In the genomic region with DNA sequence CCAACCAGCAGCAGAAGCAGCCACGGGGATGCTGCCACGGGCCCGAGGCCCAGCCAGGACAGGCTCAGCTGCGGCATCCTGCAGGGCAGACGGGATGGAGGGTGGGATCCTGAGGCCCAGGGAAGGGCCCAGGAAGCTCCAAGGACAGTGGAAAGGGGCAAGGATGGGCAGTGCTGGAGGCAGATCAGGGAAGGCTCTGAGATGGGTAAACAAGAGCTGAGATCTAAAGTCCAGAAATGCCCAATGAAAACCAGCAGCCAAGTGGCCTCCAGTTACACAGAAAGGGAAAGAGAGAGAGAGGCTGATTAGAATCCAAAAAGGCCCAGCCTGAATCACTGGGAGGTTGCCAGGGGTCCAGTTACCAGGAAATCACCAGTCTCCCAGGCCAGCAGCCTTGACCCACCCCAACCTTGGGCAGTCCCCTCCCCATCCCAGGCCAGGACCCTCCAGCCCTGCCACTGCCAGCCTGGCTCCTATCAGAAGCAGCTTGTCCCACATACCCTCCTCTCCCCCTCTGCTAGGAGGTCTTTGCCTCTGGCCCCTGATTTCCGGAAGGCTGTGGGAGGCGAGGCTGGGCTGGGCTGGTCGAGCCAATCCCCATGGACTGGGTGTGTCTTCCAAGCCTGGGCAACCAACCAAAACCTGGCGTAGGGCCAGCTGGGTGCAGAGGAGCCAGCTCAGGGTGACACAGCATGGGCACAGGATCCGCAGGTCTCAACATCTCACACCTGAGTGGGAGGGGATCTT, we compare ENCODE assay signal across 10 cellular contexts. TPM values are rescaled to one million over a fixed set of nuclear protein-coding genes. Genes with fewer than 3 reads are reported as not detected.
A peak's percentile ranks its signal among the peaks of the same experiment; 100 is the strongest.
DNase-seq lines count a peak whose midpoint lies in the region; ATAC-seq and TF ChIP-seq lines count a peak whose summit lies in the region.
"Had no signal": no experiment of that assay in that cellular context is flagged by ENCODE, and none has a peak within 500 bp of the region (broad histone marks: within the 10 kb centered on the region; RNA-seq: fewer than 3 reads in every experiment).

A gene with protein sequence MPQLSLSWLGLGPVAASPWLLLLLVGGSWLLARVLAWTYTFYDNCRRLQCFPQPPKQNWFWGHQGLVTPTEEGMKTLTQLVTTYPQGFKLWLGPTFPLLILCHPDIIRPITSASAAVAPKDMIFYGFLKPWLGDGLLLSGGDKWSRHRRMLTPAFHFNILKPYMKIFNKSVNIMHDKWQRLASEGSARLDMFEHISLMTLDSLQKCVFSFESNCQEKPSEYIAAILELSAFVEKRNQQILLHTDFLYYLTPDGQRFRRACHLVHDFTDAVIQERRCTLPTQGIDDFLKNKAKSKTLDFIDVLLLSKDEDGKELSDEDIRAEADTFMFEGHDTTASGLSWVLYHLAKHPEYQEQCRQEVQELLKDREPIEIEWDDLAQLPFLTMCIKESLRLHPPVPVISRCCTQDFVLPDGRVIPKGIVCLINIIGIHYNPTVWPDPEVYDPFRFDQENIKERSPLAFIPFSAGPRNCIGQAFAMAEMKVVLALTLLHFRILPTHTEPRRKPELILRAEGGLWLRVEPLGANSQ (minus strand): TSS at position 198 of the 747 bp plus-strand sequence. CDS start 121 bp downstream, at position 77.

- no TSS peak for BruUV-seq in A673 (replicated peaks; lab: Mats Ljungman, UMichigan)

- CTCF ChIA-PET in A673 (lab: Charles Lee): no interaction called here

- intact Hi-C loops in A673 (cut with micrococcal nuclease; ENCODE audit: unreplicated experiment): no loop called here

- in situ Hi-C loops in KBM-7 (cut with MboI; ENCODE audit: low pct_unique_long_range_greater_than_20kb, low sequenced_read_pairs): no loop called here

- H3K4me3 ChIP-seq in A673 (ENCODE audit: low read depth, low read length, poor library complexity, severe bottlenecking) (no peak within 1 kb of the TSS), liver (ENCODE audit: low read depth in 1 of 3, low read length in 3 of 3) (peak within 1 kb of the TSS; percentile 69 to 73 (median 70))

- WGBS in liver: 17% methylated on average over 10 of the region's 10 CpGs

- TF ChIP-seq RAD21 in liver (IDR thresholded peaks at IDR 0.05): no peak

- TF ChIP-seq CTCF in A673 (conservative IDR thresholded peaks at IDR 0.05; ENCODE audit: low read depth, low read length) (no peak), liver (IDR thresholded peaks at IDR 0.05; ENCODE audit: low read depth, low read length, missing input control) (no peak)

- peak within 1 kb of the TSS; percentile 52 to 58 for H3K9ac ChIP-seq in liver (ENCODE audit: low read depth in 1 of 2, low read length in 2 of 2)

- H3K36me3 ChIP-seq in A673 (ENCODE audit: insufficient read depth, low read length, poor library complexity, severe bottlenecking) (no peaks in the 10 kb centered on the region), liver (ENCODE audit: control insufficient read depth in 4 of 4, insufficient read depth in 3 of 4, low read depth in 1 of 4, low read length in 3 of 4) (no peaks in the 10 kb centered on the region)

- no peaks in the 10 kb centered on the region for H3K9me3 ChIP-seq in A673 (ENCODE audit: low read depth, low read length, poor library complexity, severe bottlenecking)
- H3K9me3 ChIP-seq in liver (ENCODE audit: control insufficient read depth in 4 of 4, low read length in 3 of 4): no peaks in the 10 kb centered on the region

- POLR2A ChIA-PET in A673 (lab: Charles Lee; ENCODE audit: low non-redundant PET): no interaction called here

- no peaks in the 10 kb centered on the region for H3K4me1 ChIP-seq in A673 (ENCODE audit: insufficient read depth, low read length, poor library complexity, severe bottlenecking)
- H3K4me1 ChIP-seq in liver (ENCODE audit: control insufficient read depth in 4 of 4, insufficient read depth in 4 of 4, low read length in 3 of 4): peaks cover 6 to 33% (median 24%) of the 10 kb centered on the region in 4 donors

- no peak for ATAC-seq in HG02981 (IDR thresholded peaks at IDR 0.05; ENCODE audit: unreplicated experiment)

- H3K27ac ChIP-seq in A673 (ENCODE audit: low read depth, low read length, poor library complexity, severe bottlenecking) (no peak within 1 kb of the TSS), angular gyrus (ENCODE audit: low read depth, low read length) (peak within 1 kb of the TSS; percentile 44), liver (ENCODE audit: low read depth in 1 of 2, low read length in 2 of 2) (peak within 1 kb of the TSS; percentile 94 to 97)

- H3K27me3 ChIP-seq in A673 (replicated peaks; ENCODE audit: insufficient read depth, low read depth, low read length, poor library complexity): peaks cover 13% of the 10 kb centered on the region
- H3K27me3 ChIP-seq in liver (ENCODE audit: control insufficient read depth in 4 of 4, insufficient read depth in 4 of 4, low read length in 3 of 4): no peaks in the 10 kb centered on the region

- DNase-seq in A673 (ENCODE audit: low spot score) (peak; percentile 44), KBM-7 (peak; percentile 40), germinal center (ENCODE audit: low spot score) (no peak)
- no peak for DNase-seq in activated CD8-positive, alpha-beta memory T cell treated with anti-CD3 and anti-CD28 coated beads for 24 hours
- DNase-seq in stimulated activated CD8-positive, alpha-beta memory T cell treated with anti-CD3 and anti-CD28 coated beads, Interleukin-4, amount 100 ng/mL, for 48 hours: no peak

TF ChIP-seq in liver, 16 proteins besides CTCF, POLR2A, EP300 and RAD21:
- TF ChIP-seq FOXA2 (IDR thresholded peaks at IDR 0.05) (peak; percentile 84), FOXA1 (IDR thresholded peaks at IDR 0.05) (peak; percentile 76), ZBTB33 (IDR thresholded peaks at IDR 0.05) (peak; percentile 57), JUND (IDR thresholded peaks at IDR 0.05) (peak in 1 of 2 donors; percentile 59), MAX (IDR thresholded peaks at IDR 0.05) (peak; percentile 63), SP1 (IDR thresholded peaks at IDR 0.05) (peak; percentile 97), ATF3 (IDR thresholded peaks at IDR 0.05) (no peak), HNF4A (conservative IDR thresholded peaks at IDR 0.05) (peak; percentile 88 to 92), YY1 (IDR thresholded peaks at IDR 0.05) (peak; percentile 56), TAF1 (conservative IDR thresholded peaks at IDR 0.05) (peak; percentile 75), HNF4G (IDR thresholded peaks at IDR 0.05) (peak; percentile 76), NR2F2 (IDR thresholded peaks at IDR 0.05) (peak; percentile 68), RXRA (IDR thresholded peaks at IDR 0.05) (peak; percentile 77 to 81), EGR1 (IDR thresholded peaks at IDR 0.05; ENCODE audit: low read depth in 2 of 2) (no peak), GABPA (IDR thresholded peaks at IDR 0.05 in 1 of 2, conservative IDR thresholded peaks at IDR 0.05 in 1 of 2) (peak in 1 of 2 donors; percentile 54)
- TF ChIP-seq, protein P1, sequence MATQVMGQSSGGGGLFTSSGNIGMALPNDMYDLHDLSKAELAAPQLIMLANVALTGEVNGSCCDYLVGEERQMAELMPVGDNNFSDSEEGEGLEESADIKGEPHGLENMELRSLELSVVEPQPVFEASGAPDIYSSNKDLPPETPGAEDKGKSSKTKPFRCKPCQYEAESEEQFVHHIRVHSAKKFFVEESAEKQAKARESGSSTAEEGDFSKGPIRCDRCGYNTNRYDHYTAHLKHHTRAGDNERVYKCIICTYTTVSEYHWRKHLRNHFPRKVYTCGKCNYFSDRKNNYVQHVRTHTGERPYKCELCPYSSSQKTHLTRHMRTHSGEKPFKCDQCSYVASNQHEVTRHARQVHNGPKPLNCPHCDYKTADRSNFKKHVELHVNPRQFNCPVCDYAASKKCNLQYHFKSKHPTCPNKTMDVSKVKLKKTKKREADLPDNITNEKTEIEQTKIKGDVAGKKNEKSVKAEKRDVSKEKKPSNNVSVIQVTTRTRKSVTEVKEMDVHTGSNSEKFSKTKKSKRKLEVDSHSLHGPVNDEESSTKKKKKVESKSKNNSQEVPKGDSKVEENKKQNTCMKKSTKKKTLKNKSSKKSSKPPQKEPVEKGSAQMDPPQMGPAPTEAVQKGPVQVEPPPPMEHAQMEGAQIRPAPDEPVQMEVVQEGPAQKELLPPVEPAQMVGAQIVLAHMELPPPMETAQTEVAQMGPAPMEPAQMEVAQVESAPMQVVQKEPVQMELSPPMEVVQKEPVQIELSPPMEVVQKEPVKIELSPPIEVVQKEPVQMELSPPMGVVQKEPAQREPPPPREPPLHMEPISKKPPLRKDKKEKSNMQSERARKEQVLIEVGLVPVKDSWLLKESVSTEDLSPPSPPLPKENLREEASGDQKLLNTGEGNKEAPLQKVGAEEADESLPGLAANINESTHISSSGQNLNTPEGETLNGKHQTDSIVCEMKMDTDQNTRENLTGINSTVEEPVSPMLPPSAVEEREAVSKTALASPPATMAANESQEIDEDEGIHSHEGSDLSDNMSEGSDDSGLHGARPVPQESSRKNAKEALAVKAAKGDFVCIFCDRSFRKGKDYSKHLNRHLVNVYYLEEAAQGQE (IDR thresholded peaks at IDR 0.05): peak; percentile 87

RNA-seq across cellular contexts. Expression of the gene that starts here (rescaled TPM):
- total RNA-seq in A673 (2021): 0.13 TPM in 1 of 2 replicates, not detected in the other
- total RNA-seq in liver: 10 to 100 TPM in 1 of 2 donors, 1 to 10 TPM in 1; 2.1 to 77.4 TPM
- polyA plus RNA-seq in liver: 10 to 100 TPM; 14.3 to 50.4 TPM
- total RNA-seq: lung microvascular endothelial cell had no signal
- polyA plus RNA-seq: IgD-negative memory B cell had no signal

Comparison
In these comparisons a context has a peak if more than half of its experiments do, and no peak if none do; other contexts are left out.
1. Peak in DNase-seq in A673; RNA of the gene not detected or under 1 TPM.